Comparison of ENCODE assay signal across 1 cellular context in the genomic region with DNA sequence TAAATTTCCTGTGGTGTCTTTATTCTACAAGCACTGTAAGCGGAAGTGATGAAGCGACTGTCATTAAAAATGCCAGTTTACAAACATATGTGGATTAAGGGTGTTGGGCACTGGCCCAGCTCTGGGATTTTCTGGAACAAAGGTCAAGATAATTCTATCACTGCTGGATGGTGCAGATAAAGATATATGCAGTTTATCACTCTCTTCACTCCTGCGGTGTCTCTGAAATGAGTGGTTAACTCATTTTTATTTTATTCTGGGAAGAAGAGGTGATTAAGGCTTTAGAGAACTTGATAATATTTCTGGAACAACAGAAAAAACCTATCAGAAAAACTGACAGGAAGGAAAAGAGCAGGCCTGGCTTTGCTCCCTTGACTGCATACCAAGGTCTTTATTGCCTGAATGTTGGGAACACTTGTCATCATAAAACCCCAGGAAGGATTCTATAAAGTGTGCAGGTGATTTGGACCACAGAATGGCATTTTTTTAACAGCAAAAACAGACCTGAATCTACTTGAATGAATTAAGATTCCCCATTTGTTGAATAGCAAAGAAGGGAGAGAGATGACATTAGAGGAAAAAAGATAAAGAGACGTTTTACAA.
TF ChIP-seq lines count a peak whose summit lies in the region.

No MANE protein-coding gene starts in this region.

TF ChIP-seq in K562, 482 proteins besides CTCF, POLR2A, EP300 and RAD21 (continued from another document and continues in another):
- TF ChIP-seq, protein P1, sequence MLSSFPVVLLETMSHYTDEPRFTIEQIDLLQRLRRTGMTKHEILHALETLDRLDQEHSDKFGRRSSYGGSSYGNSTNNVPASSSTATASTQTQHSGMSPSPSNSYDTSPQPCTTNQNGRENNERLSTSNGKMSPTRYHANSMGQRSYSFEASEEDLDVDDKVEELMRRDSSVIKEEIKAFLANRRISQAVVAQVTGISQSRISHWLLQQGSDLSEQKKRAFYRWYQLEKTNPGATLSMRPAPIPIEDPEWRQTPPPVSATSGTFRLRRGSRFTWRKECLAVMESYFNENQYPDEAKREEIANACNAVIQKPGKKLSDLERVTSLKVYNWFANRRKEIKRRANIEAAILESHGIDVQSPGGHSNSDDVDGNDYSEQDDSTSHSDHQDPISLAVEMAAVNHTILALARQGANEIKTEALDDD (IDR thresholded peaks at IDR 0.05), result no peak
- TF ChIP-seq POLR3A (IDR thresholded peaks at IDR 0.05; ENCODE audit: borderline replicate concordance, extremely low read depth, insufficient read depth, insufficient read length) (no peak), MYNN (IDR thresholded peaks at IDR 0.05) (no peak), MYNN (CRISPR knock-in tag; IDR thresholded peaks at IDR 0.05) (no peak), FOXP1 (CRISPR knock-in tag; IDR thresholded peaks at IDR 0.05) (no peak), MYC (IDR thresholded peaks at IDR 0.05; ENCODE audit: low read depth, low read length) (no peak), MYC (CRISPR knock-in tag; IDR thresholded peaks at IDR 0.05; ENCODE audit: borderline replicate concordance, low read depth) (no peak), EZH2 (IDR thresholded peaks at IDR 0.05; ENCODE audit: borderline replicate concordance, low read depth, low read length) (no peak), NCOR1 (IDR thresholded peaks at IDR 0.05) (peak; percentile 60), ZNF445 (CRISPR knock-in tag; IDR thresholded peaks at IDR 0.05; ENCODE audit: low read depth) (no peak), POLR2H (tag; IDR thresholded peaks at IDR 0.05; ENCODE audit: low read depth) (no peak), ATF1 (CRISPR knock-in tag; IDR thresholded peaks at IDR 0.05) (no peak), ATF1 (tag; IDR thresholded peaks at IDR 0.05) (no peak), SOX6 (IDR thresholded peaks at IDR 0.05) (peak; percentile 79), ZNF41 (CRISPR knock-in tag; conservative IDR thresholded peaks at IDR 0.05) (no peak), FOSL1 (tag; conservative IDR thresholded peaks at IDR 0.05) (peak; percentile 50), CBX1 (IDR thresholded peaks at IDR 0.05; ENCODE audit: low read depth) (no peak), KDM2B (CRISPR knock-in tag; IDR thresholded peaks at IDR 0.05) (no peak), TAL1 (IDR thresholded peaks at IDR 0.05) (peak; percentile 62), RBM25 (IDR thresholded peaks at IDR 0.05; ENCODE audit: low read depth, low read length, severe bottlenecking) (no peak), NR1H2 (CRISPR knock-in tag; IDR thresholded peaks at IDR 0.05) (no peak), SNIP1 (IDR thresholded peaks at IDR 0.05; ENCODE audit: low read depth) (no peak), FOXM1 (IDR thresholded peaks at IDR 0.05; ENCODE audit: low read depth) (peak; percentile 29; the same call in 1 of the 2 replicates), FOXM1 (CRISPR knock-in tag; IDR thresholded peaks at IDR 0.05; ENCODE audit: low read depth) (no peak), TEAD4 (IDR thresholded peaks at IDR 0.05; ENCODE audit: low read length) (peak; percentile 82), TEAD4 (CRISPR knock-in tag; IDR thresholded peaks at IDR 0.05; ENCODE audit: borderline replicate concordance) (no peak), MED1 (CRISPR knock-in tag; IDR thresholded peaks at IDR 0.05; ENCODE audit: borderline replicate concordance) (no peak), TBL1XR1 (IDR thresholded peaks at IDR 0.05; ENCODE audit: low read length in 2 of 2) (peak in 1 of 2 experiments; percentile 53; a peak in 1 of 4 replicates), ZNF143 (CRISPR knock-in tag; IDR thresholded peaks at IDR 0.05) (no peak), JUND (IDR thresholded peaks at IDR 0.05; ENCODE audit: borderline replicate concordance, low read depth, low read length) (no peak), JUND (tag; IDR thresholded peaks at IDR 0.05; ENCODE audit: borderline replicate concordance, low read depth, low read length) (no peak; the same call in 2 of the 3 replicates), EGR1 (conservative IDR thresholded peaks at IDR 0.05) (no peak), RCOR1 (IDR thresholded peaks at IDR 0.05; ENCODE audit: borderline replicate concordance in 1 of 2, low read depth in 2 of 2, low read length in 2 of 2) (peak in 1 of 2 experiments; percentile 83; a peak in 2 of 4 replicates), ZNF699 (CRISPR knock-in tag; IDR thresholded peaks at IDR 0.05; ENCODE audit: insufficient replicate concordance) (no peak), NR3C1 (CRISPR knock-in tag; IDR thresholded peaks at IDR 0.05) (no peak)
- TF ChIP-seq, protein P2, sequence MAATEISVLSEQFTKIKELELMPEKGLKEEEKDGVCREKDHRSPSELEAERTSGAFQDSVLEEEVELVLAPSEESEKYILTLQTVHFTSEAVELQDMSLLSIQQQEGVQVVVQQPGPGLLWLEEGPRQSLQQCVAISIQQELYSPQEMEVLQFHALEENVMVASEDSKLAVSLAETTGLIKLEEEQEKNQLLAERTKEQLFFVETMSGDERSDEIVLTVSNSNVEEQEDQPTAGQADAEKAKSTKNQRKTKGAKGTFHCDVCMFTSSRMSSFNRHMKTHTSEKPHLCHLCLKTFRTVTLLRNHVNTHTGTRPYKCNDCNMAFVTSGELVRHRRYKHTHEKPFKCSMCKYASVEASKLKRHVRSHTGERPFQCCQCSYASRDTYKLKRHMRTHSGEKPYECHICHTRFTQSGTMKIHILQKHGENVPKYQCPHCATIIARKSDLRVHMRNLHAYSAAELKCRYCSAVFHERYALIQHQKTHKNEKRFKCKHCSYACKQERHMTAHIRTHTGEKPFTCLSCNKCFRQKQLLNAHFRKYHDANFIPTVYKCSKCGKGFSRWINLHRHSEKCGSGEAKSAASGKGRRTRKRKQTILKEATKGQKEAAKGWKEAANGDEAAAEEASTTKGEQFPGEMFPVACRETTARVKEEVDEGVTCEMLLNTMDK (IDR thresholded peaks at IDR 0.05; ENCODE audit: borderline replicate concordance, insufficient read depth, low read depth, low read length, poor library complexity, severe bottlenecking), result no peak
- TF ChIP-seq, protein P3, sequence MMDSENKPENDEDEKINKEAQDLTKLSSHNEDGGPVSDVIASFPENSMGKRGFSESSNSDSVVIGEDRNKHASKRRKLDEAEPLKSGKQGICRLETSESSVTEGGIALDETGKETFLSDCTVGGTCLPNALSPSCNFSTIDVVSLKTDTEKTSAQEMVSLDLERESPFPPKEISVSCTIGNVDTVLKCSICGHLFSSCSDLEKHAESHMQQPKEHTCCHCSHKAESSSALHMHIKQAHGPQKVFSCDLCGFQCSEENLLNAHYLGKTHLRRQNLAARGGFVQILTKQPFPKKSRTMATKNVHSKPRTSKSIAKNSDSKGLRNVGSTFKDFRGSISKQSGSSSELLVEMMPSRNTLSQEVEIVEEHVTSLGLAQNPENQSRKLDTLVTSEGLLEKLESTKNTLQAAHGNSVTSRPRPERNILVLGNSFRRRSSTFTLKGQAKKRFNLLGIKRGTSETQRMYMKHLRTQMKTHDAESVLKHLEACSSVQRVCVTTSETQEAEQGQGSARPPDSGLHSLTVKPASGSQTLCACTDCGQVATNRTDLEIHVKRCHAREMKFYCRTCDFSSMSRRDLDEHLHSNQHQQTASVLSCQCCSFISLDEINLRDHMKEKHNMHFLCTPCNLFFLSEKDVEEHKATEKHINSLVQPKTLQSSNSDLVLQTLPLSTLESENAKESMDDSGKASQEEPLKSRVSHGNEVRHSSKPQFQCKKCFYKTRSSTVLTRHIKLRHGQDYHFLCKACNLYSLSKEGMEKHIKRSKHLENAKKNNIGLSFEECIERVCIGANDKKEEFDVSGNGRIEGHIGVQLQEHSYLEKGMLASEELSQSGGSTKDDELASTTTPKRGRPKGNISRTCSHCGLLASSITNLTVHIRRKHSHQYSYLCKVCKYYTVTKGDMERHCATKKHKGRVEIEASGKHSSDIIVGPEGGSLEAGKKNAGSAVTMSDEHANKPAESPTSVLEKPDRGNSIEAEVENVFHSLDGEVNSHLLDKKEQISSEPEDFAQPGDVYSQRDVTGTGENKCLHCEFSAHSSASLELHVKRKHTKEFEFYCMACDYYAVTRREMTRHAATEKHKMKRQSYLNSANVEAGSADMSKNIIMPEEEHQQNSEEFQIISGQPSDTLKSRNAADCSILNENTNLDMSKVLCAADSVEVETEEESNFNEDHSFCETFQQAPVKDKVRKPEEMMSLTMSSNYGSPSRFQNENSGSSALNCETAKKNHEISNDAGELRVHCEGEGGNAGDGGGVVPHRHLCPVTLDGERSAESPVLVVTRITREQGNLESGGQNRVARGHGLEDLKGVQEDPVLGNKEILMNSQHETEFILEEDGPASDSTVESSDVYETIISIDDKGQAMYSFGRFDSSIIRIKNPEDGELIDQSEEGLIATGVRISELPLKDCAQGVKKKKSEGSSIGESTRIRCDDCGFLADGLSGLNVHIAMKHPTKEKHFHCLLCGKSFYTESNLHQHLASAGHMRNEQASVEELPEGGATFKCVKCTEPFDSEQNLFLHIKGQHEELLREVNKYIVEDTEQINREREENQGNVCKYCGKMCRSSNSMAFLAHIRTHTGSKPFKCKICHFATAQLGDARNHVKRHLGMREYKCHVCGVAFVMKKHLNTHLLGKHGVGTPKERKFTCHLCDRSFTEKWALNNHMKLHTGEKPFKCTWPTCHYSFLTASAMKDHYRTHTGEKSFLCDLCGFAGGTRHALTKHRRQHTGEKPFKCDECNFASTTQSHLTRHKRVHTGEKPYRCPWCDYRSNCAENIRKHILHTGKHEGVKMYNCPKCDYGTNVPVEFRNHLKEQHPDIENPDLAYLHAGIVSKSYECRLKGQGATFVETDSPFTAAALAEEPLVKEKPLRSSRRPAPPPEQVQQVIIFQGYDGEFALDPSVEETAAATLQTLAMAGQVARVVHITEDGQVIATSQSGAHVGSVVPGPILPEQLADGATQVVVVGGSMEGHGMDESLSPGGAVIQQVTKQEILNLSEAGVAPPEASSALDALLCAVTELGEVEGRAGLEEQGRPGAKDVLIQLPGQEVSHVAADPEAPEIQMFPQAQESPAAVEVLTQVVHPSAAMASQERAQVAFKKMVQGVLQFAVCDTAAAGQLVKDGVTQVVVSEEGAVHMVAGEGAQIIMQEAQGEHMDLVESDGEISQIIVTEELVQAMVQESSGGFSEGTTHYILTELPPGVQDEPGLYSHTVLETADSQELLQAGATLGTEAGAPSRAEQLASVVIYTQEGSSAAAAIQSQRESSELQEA (IDR thresholded peaks at IDR 0.05; ENCODE audit: low read depth), result no peak
- TF ChIP-seq, protein P4, sequence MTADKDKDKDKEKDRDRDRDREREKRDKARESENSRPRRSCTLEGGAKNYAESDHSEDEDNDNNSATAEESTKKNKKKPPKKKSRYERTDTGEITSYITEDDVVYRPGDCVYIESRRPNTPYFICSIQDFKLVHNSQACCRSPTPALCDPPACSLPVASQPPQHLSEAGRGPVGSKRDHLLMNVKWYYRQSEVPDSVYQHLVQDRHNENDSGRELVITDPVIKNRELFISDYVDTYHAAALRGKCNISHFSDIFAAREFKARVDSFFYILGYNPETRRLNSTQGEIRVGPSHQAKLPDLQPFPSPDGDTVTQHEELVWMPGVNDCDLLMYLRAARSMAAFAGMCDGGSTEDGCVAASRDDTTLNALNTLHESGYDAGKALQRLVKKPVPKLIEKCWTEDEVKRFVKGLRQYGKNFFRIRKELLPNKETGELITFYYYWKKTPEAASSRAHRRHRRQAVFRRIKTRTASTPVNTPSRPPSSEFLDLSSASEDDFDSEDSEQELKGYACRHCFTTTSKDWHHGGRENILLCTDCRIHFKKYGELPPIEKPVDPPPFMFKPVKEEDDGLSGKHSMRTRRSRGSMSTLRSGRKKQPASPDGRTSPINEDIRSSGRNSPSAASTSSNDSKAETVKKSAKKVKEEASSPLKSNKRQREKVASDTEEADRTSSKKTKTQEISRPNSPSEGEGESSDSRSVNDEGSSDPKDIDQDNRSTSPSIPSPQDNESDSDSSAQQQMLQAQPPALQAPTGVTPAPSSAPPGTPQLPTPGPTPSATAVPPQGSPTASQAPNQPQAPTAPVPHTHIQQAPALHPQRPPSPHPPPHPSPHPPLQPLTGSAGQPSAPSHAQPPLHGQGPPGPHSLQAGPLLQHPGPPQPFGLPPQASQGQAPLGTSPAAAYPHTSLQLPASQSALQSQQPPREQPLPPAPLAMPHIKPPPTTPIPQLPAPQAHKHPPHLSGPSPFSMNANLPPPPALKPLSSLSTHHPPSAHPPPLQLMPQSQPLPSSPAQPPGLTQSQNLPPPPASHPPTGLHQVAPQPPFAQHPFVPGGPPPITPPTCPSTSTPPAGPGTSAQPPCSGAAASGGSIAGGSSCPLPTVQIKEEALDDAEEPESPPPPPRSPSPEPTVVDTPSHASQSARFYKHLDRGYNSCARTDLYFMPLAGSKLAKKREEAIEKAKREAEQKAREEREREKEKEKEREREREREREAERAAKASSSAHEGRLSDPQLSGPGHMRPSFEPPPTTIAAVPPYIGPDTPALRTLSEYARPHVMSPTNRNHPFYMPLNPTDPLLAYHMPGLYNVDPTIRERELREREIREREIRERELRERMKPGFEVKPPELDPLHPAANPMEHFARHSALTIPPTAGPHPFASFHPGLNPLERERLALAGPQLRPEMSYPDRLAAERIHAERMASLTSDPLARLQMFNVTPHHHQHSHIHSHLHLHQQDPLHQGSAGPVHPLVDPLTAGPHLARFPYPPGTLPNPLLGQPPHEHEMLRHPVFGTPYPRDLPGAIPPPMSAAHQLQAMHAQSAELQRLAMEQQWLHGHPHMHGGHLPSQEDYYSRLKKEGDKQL (CRISPR knock-in tag; IDR thresholded peaks at IDR 0.05; ENCODE audit: borderline replicate concordance), result no peak
- TF ChIP-seq, protein P5, sequence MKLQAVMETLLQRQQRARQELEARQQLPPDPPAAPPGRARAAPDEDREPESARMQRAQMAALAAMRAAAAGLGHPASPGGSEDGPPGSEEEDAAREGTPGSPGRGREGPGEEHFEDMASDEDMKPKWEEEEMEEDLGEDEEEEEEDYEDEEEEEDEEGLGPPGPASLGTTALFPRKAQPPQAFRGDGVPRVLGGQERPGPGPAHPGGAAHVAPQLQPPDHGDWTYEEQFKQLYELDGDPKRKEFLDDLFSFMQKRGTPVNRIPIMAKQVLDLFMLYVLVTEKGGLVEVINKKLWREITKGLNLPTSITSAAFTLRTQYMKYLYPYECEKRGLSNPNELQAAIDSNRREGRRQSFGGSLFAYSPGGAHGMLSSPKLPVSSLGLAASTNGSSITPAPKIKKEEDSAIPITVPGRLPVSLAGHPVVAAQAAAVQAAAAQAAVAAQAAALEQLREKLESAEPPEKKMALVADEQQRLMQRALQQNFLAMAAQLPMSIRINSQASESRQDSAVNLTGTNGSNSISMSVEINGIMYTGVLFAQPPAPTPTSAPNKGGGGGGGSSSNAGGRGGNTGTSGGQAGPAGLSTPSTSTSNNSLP (IDR thresholded peaks at IDR 0.05; ENCODE audit: borderline replicate concordance, low read depth, low read length), result 0 out of 2 replicates have a peak, but pooled peaks have one; percentile 17
- TF ChIP-seq, protein P6, sequence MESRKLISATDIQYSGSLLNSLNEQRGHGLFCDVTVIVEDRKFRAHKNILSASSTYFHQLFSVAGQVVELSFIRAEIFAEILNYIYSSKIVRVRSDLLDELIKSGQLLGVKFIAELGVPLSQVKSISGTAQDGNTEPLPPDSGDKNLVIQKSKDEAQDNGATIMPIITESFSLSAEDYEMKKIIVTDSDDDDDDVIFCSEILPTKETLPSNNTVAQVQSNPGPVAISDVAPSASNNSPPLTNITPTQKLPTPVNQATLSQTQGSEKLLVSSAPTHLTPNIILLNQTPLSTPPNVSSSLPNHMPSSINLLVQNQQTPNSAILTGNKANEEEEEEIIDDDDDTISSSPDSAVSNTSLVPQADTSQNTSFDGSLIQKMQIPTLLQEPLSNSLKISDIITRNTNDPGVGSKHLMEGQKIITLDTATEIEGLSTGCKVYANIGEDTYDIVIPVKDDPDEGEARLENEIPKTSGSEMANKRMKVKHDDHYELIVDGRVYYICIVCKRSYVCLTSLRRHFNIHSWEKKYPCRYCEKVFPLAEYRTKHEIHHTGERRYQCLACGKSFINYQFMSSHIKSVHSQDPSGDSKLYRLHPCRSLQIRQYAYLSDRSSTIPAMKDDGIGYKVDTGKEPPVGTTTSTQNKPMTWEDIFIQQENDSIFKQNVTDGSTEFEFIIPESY (CRISPR knock-in tag; IDR thresholded peaks at IDR 0.05), result no peak
